In the genomic region with DNA sequence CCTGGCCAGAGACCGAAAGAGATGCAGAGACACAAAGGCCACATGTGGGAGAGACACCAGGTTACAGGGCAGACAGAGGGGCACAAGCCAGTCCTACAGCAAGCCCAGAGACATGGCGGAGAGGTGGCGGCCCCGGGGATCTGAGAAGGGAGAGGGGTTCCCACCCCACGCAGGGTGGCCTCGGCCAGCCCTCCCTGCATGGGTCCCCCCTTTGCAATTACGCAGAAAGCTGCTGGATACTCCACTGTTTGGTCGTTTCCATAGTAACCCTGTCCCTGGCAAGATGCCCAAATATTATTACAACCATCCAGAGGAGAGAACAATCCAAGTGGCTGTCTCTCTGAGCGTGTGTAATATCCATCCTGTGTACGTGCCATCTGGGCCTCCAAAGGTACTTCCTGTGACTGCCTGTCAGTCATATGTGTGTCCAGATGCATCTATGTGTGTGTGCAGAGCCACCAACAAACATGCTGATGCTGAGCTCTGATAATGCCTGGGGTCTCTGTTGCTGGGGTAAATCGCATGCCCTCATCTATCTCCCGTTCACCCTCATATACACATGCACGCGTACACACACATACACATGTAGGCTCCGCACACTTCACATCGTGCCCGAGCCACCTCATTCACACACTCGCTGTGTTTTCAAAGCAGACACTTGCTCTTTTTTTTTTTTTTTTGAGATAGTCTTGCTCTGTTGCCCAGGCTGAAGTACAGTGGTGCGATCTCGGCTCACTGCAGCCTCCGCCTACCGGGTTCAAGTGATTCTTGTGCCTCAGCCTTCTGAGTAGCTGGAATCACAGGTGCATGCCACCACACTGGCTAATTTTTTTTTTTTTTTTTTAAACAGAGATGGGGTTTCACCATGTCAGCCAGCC, we compare ENCODE assay signal across 9 cellular contexts. TPM values are rescaled to one million over a fixed set of nuclear protein-coding genes. Genes with fewer than 3 reads are reported as not detected.
A peak's percentile ranks its signal among the peaks of the same experiment; 100 is the strongest.
DNase-seq lines count a peak whose midpoint lies in the region; ATAC-seq and TF ChIP-seq lines count a peak whose summit lies in the region.
"Had no signal": no experiment of that assay in that cellular context is flagged by ENCODE, and none has a peak within 500 bp of the region (broad histone marks: within the 10 kb centered on the region; RNA-seq: fewer than 3 reads in every experiment).

No MANE protein-coding gene starts in this region.

- H3K36me3 Mint-ChIP-seq in osteocyte (ENCODE audit: unreplicated experiment): peaks cover 14% of the 10 kb centered on the region
- no peaks in the 10 kb centered on the region for H3K36me3 Mint-ChIP-seq in CD8-positive, alpha-beta T cell

- POLR2A ChIA-PET in CD8-positive, alpha-beta T cell (lab: Charles Lee): interaction anchor here (1.0 kb wide), 1 partner anchor 66 kb away, joined by 3 read pairs; no protein-coding TSS in a partner anchor

- TF ChIP-seq CTCF in GM10266 (IDR thresholded peaks at IDR 0.05; ENCODE audit: control insufficient read depth, insufficient read depth, low read depth, missing control alignments) (no peak), osteocyte (IDR thresholded peaks at IDR 0.05) (no peak)
- no peak for TF ChIP-seq CTCF in CD8-positive, alpha-beta T cell (IDR thresholded peaks at IDR 0.05)

- H3K4me1 ChIP-seq in esophagus (ENCODE audit: control insufficient read depth in 2 of 2, insufficient read depth in 2 of 2, low read length in 1 of 2): peaks cover 0 to 20% of the 10 kb centered on the region in 2 donors
- peaks cover 8% of the 10 kb centered on the region for H3K4me1 ChIP-seq in effector memory CD4-positive, alpha-beta T cell (ENCODE audit: control insufficient read depth, insufficient read depth, low read length, poor library complexity, severe bottlenecking)
- peaks cover 12% of the 10 kb centered on the region for H3K4me1 ChIP-seq in CD8-positive, alpha-beta T cell (ENCODE audit: insufficient read depth, low read length)

- H3K4me1 Mint-ChIP-seq in osteocyte (ENCODE audit: unreplicated experiment): peaks cover 53% of the 10 kb centered on the region
- H3K4me1 Mint-ChIP-seq in CD8-positive, alpha-beta T cell (ENCODE audit: low read depth): peaks cover 11% of the 10 kb centered on the region

- no peak overlapping the region for H3K4me3 Mint-ChIP-seq in osteocyte (ENCODE audit: unreplicated experiment)
- H3K4me3 Mint-ChIP-seq in CD8-positive, alpha-beta T cell: no peak overlapping the region

- no peaks in the 10 kb centered on the region for H3K9me3 Mint-ChIP-seq in osteocyte (ENCODE audit: unreplicated experiment)
- H3K9me3 Mint-ChIP-seq in CD8-positive, alpha-beta T cell: no peaks in the 10 kb centered on the region

- intact Hi-C loops in CD8-positive, alpha-beta T cell (cut with DNase I, micrococcal nuclease): no loop called here

- peak overlapping the region; percentile 81 to 83 for H3K27ac ChIP-seq in esophagus (ENCODE audit: low read depth in 2 of 2, low read length in 1 of 2)
- H3K27ac ChIP-seq in effector memory CD4-positive, alpha-beta T cell (ENCODE audit: insufficient read depth, low read length, poor library complexity, severe bottlenecking): no peak overlapping the region
- H3K27ac ChIP-seq in CD8-positive, alpha-beta T cell (ENCODE audit: low read depth, low read length): no peak overlapping the region
- H3K27ac ChIP-seq: epithelial cell of prostate had no signal

- 40 to 41% methylated on average over 22 of the region's 22 CpGs for WGBS in esophagus, 2 donors

- DNase-seq in GM10266 (ENCODE audit: extremely low spot score) (peak; percentile 16), NCI-H774 (lab: John Stamatoyannopoulos, UW) (peak; percentile 75), osteocyte (ENCODE audit: extremely low spot score, unreplicated experiment) (no peak)
- DNase-seq in effector memory CD4-positive, alpha-beta T cell: no peak
- no peak for DNase-seq in CD8-positive, alpha-beta T cell

- CTCF ChIA-PET in CD8-positive, alpha-beta T cell (lab: Charles Lee): interaction anchor here (1.4 to 3.8 kb wide), 3 partner anchors 8 to 66 kb away, joined by 3 to 19 read pairs (median 4); a partner anchor contains a TSS

- no peak overlapping the region for H3K4me3 ChIP-seq in esophagus (ENCODE audit: low read depth in 1 of 2, low read length in 2 of 2)
- H3K4me3 ChIP-seq in effector memory CD4-positive, alpha-beta T cell (ENCODE audit: insufficient read depth, low read depth, low read length, poor library complexity, severe bottlenecking): no peak overlapping the region
- no peak overlapping the region for H3K4me3 ChIP-seq in CD8-positive, alpha-beta T cell (ENCODE audit: low read depth, low read length)

- peaks cover 3 to 22% of the 10 kb centered on the region in 2 donors for H3K36me3 ChIP-seq in esophagus (ENCODE audit: control insufficient read depth in 2 of 2, insufficient read depth in 2 of 2, low read length in 1 of 2)
- no peaks in the 10 kb centered on the region for H3K36me3 ChIP-seq in effector memory CD4-positive, alpha-beta T cell (ENCODE audit: control insufficient read depth, insufficient read depth, low read length)
- H3K36me3 ChIP-seq in CD8-positive, alpha-beta T cell (ENCODE audit: insufficient read depth, low read length): no peaks in the 10 kb centered on the region

- ATAC-seq in HG03460 (IDR thresholded peaks at IDR 0.05; ENCODE audit: unreplicated experiment) (no peak), GM18907 (IDR thresholded peaks at IDR 0.05; ENCODE audit: unreplicated experiment) (no peak)
- ATAC-seq in CD8-positive, alpha-beta T cell: no peak

- no peaks in the 10 kb centered on the region for H3K27me3 ChIP-seq in esophagus (ENCODE audit: control insufficient read depth in 1 of 2, insufficient read depth in 2 of 2, low read length in 2 of 2)
- peaks cover 10% of the 10 kb centered on the region for H3K27me3 ChIP-seq in effector memory CD4-positive, alpha-beta T cell (replicated peaks; ENCODE audit: control insufficient read depth, insufficient read depth, low read length, poor library complexity, severe bottlenecking)
- H3K27me3 ChIP-seq in CD8-positive, alpha-beta T cell (ENCODE audit: insufficient read depth, low read length): peaks cover 10% of the 10 kb centered on the region

- H3K9me3 ChIP-seq in esophagus (ENCODE audit: control insufficient read depth in 2 of 2, insufficient read depth in 1 of 2, low read depth in 1 of 2, low read length in 1 of 2): no peaks in the 10 kb centered on the region
- H3K9me3 ChIP-seq in effector memory CD4-positive, alpha-beta T cell (ENCODE audit: control insufficient read depth, low read length): no peaks in the 10 kb centered on the region
- no peaks in the 10 kb centered on the region for H3K9me3 ChIP-seq in CD8-positive, alpha-beta T cell (ENCODE audit: low read length)

- peak overlapping the region; percentile 91 for H3K27ac Mint-ChIP-seq in osteocyte (ENCODE audit: unreplicated experiment)
- H3K27ac Mint-ChIP-seq in CD8-positive, alpha-beta T cell: no peak overlapping the region

- H3K27me3 Mint-ChIP-seq in osteocyte (ENCODE audit: unreplicated experiment): no peaks in the 10 kb centered on the region
- peaks cover 28% of the 10 kb centered on the region for H3K27me3 Mint-ChIP-seq in CD8-positive, alpha-beta T cell (ENCODE audit: low read depth)

RNA-seq across cellular contexts. Expression of a gene that starts 5.5 kb away (rescaled TPM):
- 10 to 100 TPM in 1 of 2 donors, 1 to 10 TPM in 1; 9.4 to 22.4 TPM for polyA plus RNA-seq in esophagus
- total RNA-seq in osteocyte: 66.1 and 66.9 TPM in 2 replicates
- not detected for total RNA-seq in CD8-positive, alpha-beta T cell

RNA-seq across cellular contexts. Expression of a gene that starts 9.9 kb away (rescaled TPM):
- polyA plus RNA-seq in esophagus: 100 to 1,000 TPM; 198 to 204 TPM
- 144 TPM in 2 replicates for total RNA-seq in osteocyte
- 10 to 100 TPM; 53.6 to 64.2 TPM for total RNA-seq in CD8-positive, alpha-beta T cell

RNA-seq across cellular contexts. Expression of a gene that starts 12.5 kb away (rescaled TPM):
- polyA plus RNA-seq in esophagus: 10 to 100 TPM; 14.5 to 28.5 TPM
- 15.0 and 16.7 TPM in 2 replicates for total RNA-seq in osteocyte
- 1 to 10 TPM; 3.5 to 5.7 TPM for total RNA-seq in CD8-positive, alpha-beta T cell

RNA-seq across cellular contexts. Expression of a gene that starts 37.6 kb away (rescaled TPM):
- polyA plus RNA-seq in esophagus: 10 to 100 TPM; 20.9 to 66.1 TPM
- total RNA-seq in osteocyte: 96.1 and 107 TPM in 2 replicates
- total RNA-seq in CD8-positive, alpha-beta T cell: 100 to 1,000 TPM; 313 to 316 TPM

RNA-seq across cellular contexts. Expression of a gene that starts 56.7 kb away (rescaled TPM):
- polyA plus RNA-seq in esophagus: 10 to 100 TPM in 1 of 2 donors, 1 to 10 TPM in 1; 7.7 to 11.1 TPM
- total RNA-seq in osteocyte: 70.2 and 77.4 TPM in 2 replicates
- total RNA-seq in CD8-positive, alpha-beta T cell: 10 to 100 TPM in 1 of 2 experiments, 1 to 10 TPM in 1; 9.9 to 13.0 TPM

Comparison
In these comparisons a context has a peak if more than half of its experiments do, and no peak if none do; other contexts are left out.
1. DNase-seq: peak in GM10266 (single experiment) and NCI-H774 (single experiment); none in osteocyte (single experiment), effector memory CD4-positive, alpha-beta T cell (0 of 3) and CD8-positive, alpha-beta T cell (0 of 7).
2. H3K27ac ChIP-seq: peak in esophagus (2 of 2); none in effector memory CD4-positive, alpha-beta T cell (single experiment) and CD8-positive, alpha-beta T cell (single experiment).
3. RNA of a gene that starts 5.5 kb away (total RNA-seq): 66.1 to 66.9 TPM in osteocyte; not detected in CD8-positive, alpha-beta T cell; every median in the first group is over 10 times any median in the second.